Comparison of ENCODE assay signal across 1 cellular context in genomic region chr17:42772945-42773289, GRCh38.
TF ChIP-seq lines count a peak whose summit lies in the region.

No MANE protein-coding gene starts in this region.

TF ChIP-seq in HepG2, 621 proteins besides CTCF, POLR2A, EP300 and RAD21:
- TF ChIP-seq ZNF17 (CRISPR knock-in tag; IDR thresholded peaks at IDR 0.05) (0 out of 2 replicates have a peak, but pooled peaks have one; percentile 35), SP4 (CRISPR knock-in tag; IDR thresholded peaks at IDR 0.05) (no peak), ZNF569 (CRISPR knock-in tag; IDR thresholded peaks at IDR 0.05; ENCODE audit: borderline replicate concordance) (peak; percentile 71; the same call in 1 of the 2 replicates), NPAS2 (CRISPR knock-in tag; IDR thresholded peaks at IDR 0.05; ENCODE audit: borderline replicate concordance) (no peak), ZNF574 (CRISPR knock-in tag; IDR thresholded peaks at IDR 0.05) (no peak), NFIC (IDR thresholded peaks at IDR 0.05; ENCODE audit: low read length) (0 out of 2 replicates have a peak, but pooled peaks have one; percentile 54)
- TF ChIP-seq, protein P1, sequence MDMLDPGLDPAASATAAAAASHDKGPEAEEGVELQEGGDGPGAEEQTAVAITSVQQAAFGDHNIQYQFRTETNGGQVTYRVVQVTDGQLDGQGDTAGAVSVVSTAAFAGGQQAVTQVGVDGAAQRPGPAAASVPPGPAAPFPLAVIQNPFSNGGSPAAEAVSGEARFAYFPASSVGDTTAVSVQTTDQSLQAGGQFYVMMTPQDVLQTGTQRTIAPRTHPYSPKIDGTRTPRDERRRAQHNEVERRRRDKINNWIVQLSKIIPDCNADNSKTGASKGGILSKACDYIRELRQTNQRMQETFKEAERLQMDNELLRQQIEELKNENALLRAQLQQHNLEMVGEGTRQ (IDR thresholded peaks at IDR 0.05; ENCODE audit: low read depth, low read length), result no peak
- TF ChIP-seq, protein P1 (CRISPR knock-in tag; IDR thresholded peaks at IDR 0.05; ENCODE audit: borderline replicate concordance), result 0 out of 2 replicates have a peak, but pooled peaks have one; percentile 18
